Comparison of ENCODE assay signal across 23 cellular contexts in the genomic region with DNA sequence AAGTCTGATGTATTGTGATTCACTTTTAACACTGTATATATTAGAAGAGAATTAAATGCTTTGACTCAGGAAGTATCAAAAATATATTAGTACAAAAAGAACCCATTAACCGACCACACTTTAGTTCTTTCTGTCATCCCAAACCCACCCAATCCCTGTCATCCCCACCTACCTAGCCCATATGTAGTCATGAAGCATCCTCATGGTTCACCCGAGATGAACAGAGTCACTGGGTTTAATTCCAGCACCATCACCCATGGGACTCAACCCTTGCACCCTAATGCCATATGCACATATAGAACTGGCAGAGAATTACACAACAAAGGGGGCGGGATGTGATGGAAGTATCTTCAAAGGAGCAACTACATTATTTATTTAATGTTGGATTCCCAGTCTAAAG.
DNase-seq lines count a peak whose midpoint lies in the region; FAIRE-seq and TF ChIP-seq lines count a peak whose summit lies in the region.
"Had no signal": no experiment of that assay in that cellular context is flagged by ENCODE, and none has a peak within 500 bp of the region (broad histone marks: within the 10 kb centered on the region; RNA-seq: fewer than 3 reads in every experiment).

No MANE protein-coding gene starts in this region.

- no peaks in the 10 kb centered on the region for H3K79me1 ChIP-seq in H1 (ENCODE audit: low read depth, low read length)

- H3K56ac ChIP-seq in H1 (replicated peaks; ENCODE audit: insufficient read length, low read depth, low read length) = no peak overlapping the region

- no peaks in the 10 kb centered on the region for H4K20me1 ChIP-seq in H1 (replicated peaks in 1 of 2; ENCODE audit: control insufficient read depth in 1 of 2, insufficient read depth in 2 of 2, low read length in 2 of 2)
- H4K20me1 ChIP-seq: BLaER1 had no signal

- no peak for TF ChIP-seq RAD21 in H1 (IDR thresholded peaks at IDR 0.05 in 1 of 2, conservative IDR thresholded peaks at IDR 0.05 in 1 of 2; ENCODE audit: low read depth in 2 of 2, low read length in 2 of 2)

- peaks cover 0 to 12% (median 4%) of the 10 kb centered on the region in 4 experiments; a peak in 3 of 7 replicates for H3K4me1 ChIP-seq in H1 (replicated peaks in 1 of 4; ENCODE audit: control insufficient read depth in 3 of 4, insufficient read depth in 4 of 4, low read length in 3 of 4)
- H3K4me1 ChIP-seq: BE2C had no signal

- no peaks in the 10 kb centered on the region for H3K79me2 ChIP-seq in H1 (ENCODE audit: control insufficient read depth in 1 of 2, insufficient read depth in 2 of 2, low read length in 2 of 2)

- H4K8ac ChIP-seq in H1 (ENCODE audit: extremely low read depth, insufficient read depth, low read length) = no peak overlapping the region

- no peak for TF ChIP-seq POLR2A in GM12892 (IDR thresholded peaks at IDR 0.05; ENCODE audit: low read depth, low read length)
- TF ChIP-seq POLR2A in H1 (IDR thresholded peaks at IDR 0.05; ENCODE audit: control extremely low read depth in 1 of 2, low read depth in 2 of 2, low read length in 2 of 2) = no peak

- no peak overlapping the region for H2AK5ac ChIP-seq in H1 (ENCODE audit: low read depth, low read length)

- FAIRE-seq in GM12892 (lab: Jason Lieb, UNC) (peak; percentile 40), H1 (lab: Jason Lieb, UNC) (no peak)
- FAIRE-seq: A549, GM12878, GM19239 had no signal

- POLR2A ChIA-PET in H1 (lab: Charles Lee; ENCODE audit: partially characterized antibody) = no interaction called here

- 88% methylated on average over 3 of the region's 3 CpGs; no CpG with 5 or more reads in 1 of the 2 experiments for WGBS in H1 (ENCODE audit: extremely low coverage in 1 of 2, insufficient coverage in 1 of 2, insufficient read length in 1 of 2, insufficient replicate concordance in 2 of 2, low coverage in 1 of 2, low lambda C conversion rate in 2 of 2, missing lambda C conversion rate in 1 of 2), 2 experiments

- H3K23ac ChIP-seq in H1 (ENCODE audit: insufficient read length) = no peak overlapping the region

- H4K5ac ChIP-seq in H1 (ENCODE audit: insufficient read length, low read depth, low read length) = no peak overlapping the region

- no peak overlapping the region for H3K14ac ChIP-seq in H1 (ENCODE audit: insufficient read length)

- CTCF ChIA-PET in H1 (lab: Charles Lee; ENCODE audit: partially characterized antibody) = no interaction called here

- no peak overlapping the region for H2AFZ ChIP-seq in H1 (ENCODE audit: low read length)

- H3K4me2 ChIP-seq in H1 (ENCODE audit: insufficient read depth in 1 of 2, low read depth in 2 of 2, low read length in 2 of 2) = no peak overlapping the region
- H3K4me2 ChIP-seq: A549 had no signal

- no peak overlapping the region for H3K4me3 ChIP-seq in H1 (ENCODE audit: extremely low read depth in 1 of 4, insufficient read depth in 2 of 4, low read depth in 3 of 4, low read length in 4 of 4)
- H3K4me3 ChIP-seq: A549, BLaER1, GM12878 had no signal

- no peaks in the 10 kb centered on the region for H3K23me2 ChIP-seq in H1 (ENCODE audit: low read depth, low read length)

- no peak overlapping the region for H3K27ac ChIP-seq in H1 (ENCODE audit: low read depth, low read length)
- H3K27ac ChIP-seq: 22Rv1, A549, BLaER1 had no signal

- H3K9me3 ChIP-seq in H1 (ENCODE audit: insufficient read depth in 2 of 2, low read depth in 1 of 2, low read length in 1 of 2) = no peaks in the 10 kb centered on the region
- H3K9me3 ChIP-seq: A549, BE2C, BLaER1 had no signal

- TF ChIP-seq EP300 in H1 (IDR thresholded peaks at IDR 0.05; ENCODE audit: borderline replicate concordance in 1 of 2, low read depth in 2 of 2, low read length in 2 of 2) = no peak

- no peak overlapping the region for H2BK15ac ChIP-seq in H1 (ENCODE audit: low read length)

- no peak overlapping the region for H3K4ac ChIP-seq in H1 (replicated peaks; ENCODE audit: insufficient read length, low read depth, low read length)

- H2BK20ac ChIP-seq in H1 (ENCODE audit: low read length) = no peak overlapping the region

- no peak overlapping the region for H2BK12ac ChIP-seq in H1 (ENCODE audit: low read depth, low read length)

- H3K18ac ChIP-seq in H1 (ENCODE audit: extremely low read depth, low read length) = no peak overlapping the region

- no peak overlapping the region for H2BK5ac ChIP-seq in H1 (ENCODE audit: low read depth, low read length)

- no peak for TF ChIP-seq CTCF in H1 (IDR thresholded peaks at IDR 0.05; ENCODE audit: control extremely low read depth in 1 of 3, insufficient read depth in 1 of 3, low read depth in 1 of 3, low read length in 3 of 3)

- no peaks in the 10 kb centered on the region for H3K27me3 ChIP-seq in H1 (replicated peaks in 1 of 4; ENCODE audit: control insufficient read depth in 3 of 4, extremely low read depth in 1 of 4, insufficient read depth in 3 of 4, low read length in 3 of 4)
- H3K27me3 ChIP-seq: BE2C, BLaER1 had no signal

- H4K91ac ChIP-seq in H1 (replicated peaks; ENCODE audit: insufficient read length, low read length) = no peak overlapping the region

- DNase-seq in GM12892 (ENCODE audit: insufficient read length) (no peak), H1 (ENCODE audit: low read depth in 1 of 2, low spot score in 2 of 2) (no peak), putamen (ENCODE audit: low spot score) (peak; percentile 57), cerebellar cortex (ENCODE audit: low spot score) (no peak), NCI-H1436 treated with DMSO at 0.1 percent for 48 hours (lab: John Stamatoyannopoulos, UW) (no peak)
- DNase-seq: BE2C; C1 segment of cervical spinal cord; CD4-positive, alpha-beta memory T cell; CD4-positive, CD25-positive, alpha-beta regulatory T cell; CD8-positive, alpha-beta memory T cell; COR-L47; DMS 273 treated with DMSO at 0.1 percent for 48 hours; DMS153; DMS53; DMS79; DND-41; EL; GDM1 had no signal

- H3K9ac ChIP-seq in H1 (replicated peaks in 1 of 4; ENCODE audit: extremely low read depth in 1 of 4, low read depth in 3 of 4, low read length in 3 of 4) = no peak overlapping the region
- H3K9ac ChIP-seq: BLaER1 had no signal

- peak overlapping the region; percentile 3 for H2BK120ac ChIP-seq in H1 (replicated peaks; ENCODE audit: low read depth, low read length)

- H3K36me3 ChIP-seq in H1 (ENCODE audit: control insufficient read depth in 2 of 4, insufficient read depth in 4 of 4, low read length in 3 of 4) = no peaks in the 10 kb centered on the region
- H3K36me3 ChIP-seq: BE2C had no signal

TF ChIP-seq in H1, 55 proteins besides CTCF, POLR2A, EP300 and RAD21 (continues in another document):
- TF ChIP-seq, protein P1, sequence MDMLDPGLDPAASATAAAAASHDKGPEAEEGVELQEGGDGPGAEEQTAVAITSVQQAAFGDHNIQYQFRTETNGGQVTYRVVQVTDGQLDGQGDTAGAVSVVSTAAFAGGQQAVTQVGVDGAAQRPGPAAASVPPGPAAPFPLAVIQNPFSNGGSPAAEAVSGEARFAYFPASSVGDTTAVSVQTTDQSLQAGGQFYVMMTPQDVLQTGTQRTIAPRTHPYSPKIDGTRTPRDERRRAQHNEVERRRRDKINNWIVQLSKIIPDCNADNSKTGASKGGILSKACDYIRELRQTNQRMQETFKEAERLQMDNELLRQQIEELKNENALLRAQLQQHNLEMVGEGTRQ (IDR thresholded peaks at IDR 0.05; ENCODE audit: low read length) = no peak
- TF ChIP-seq GABPA (IDR thresholded peaks at IDR 0.05; ENCODE audit: borderline replicate concordance, insufficient read depth, low read length) (no peak), CREB1 (IDR thresholded peaks at IDR 0.05) (no peak), SIRT6 (IDR thresholded peaks at IDR 0.05; ENCODE audit: low read length) (no peak), SUZ12 (IDR thresholded peaks at IDR 0.05; ENCODE audit: low read length) (no peak)
